In the genomic region with DNA sequence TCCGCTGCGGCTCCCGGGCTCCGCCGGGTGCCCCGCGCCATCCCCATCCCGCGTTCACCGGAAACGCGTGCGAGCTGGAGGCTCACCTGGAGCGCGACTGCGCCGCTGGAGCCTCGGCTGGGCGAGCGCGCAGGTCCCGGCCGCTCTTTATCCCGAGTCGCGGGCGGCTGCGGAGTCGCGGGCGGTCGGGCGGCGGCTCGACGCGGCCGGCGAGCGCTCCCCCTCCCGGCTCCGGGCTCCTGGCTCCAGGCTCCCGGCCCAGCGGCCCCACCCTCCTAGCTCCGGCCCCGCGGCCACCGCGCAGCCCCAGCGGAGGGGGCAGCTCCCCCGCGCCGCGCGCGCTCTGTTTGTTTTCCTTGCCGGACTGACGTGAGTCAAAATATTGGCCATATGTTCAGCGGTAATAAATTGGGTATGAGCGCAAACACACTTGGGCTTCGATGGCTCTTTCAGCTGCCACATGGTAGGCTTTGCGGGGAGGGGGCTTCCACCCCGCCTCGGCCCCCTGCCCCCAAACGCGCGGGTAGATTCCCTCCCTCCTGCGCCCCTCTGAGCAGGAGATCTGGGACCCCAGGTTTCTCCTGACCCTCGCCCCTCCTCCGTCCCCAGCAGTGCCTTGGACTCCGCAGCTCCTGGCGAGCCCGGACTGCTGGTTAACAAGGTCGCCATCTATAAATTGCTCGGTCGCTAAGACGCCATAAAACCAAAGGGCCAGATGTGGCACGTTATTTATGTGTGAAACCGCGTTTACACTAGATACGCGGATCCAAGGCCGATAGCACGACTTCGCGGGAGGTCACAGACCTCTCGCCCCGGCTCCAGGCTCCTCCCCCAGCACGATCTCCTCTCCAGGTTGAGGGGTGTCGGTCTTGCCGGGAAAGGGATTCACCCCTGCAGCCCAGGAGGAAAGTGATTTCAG, we compare ENCODE assay signal across 10 cellular contexts. TPM values are rescaled to one million over a fixed set of nuclear protein-coding genes. Genes with fewer than 3 reads are reported as not detected.
DNase-seq lines count a peak whose midpoint lies in the region; ATAC-seq, FAIRE-seq and TF ChIP-seq lines count a peak whose summit lies in the region.
"Had no signal": no experiment of that assay in that cellular context is flagged by ENCODE, and none has a peak within 500 bp of the region (broad histone marks: within the 10 kb centered on the region; RNA-seq: fewer than 3 reads in every experiment).

No MANE protein-coding gene starts in this region.

- no peaks in the 10 kb centered on the region for H3K9me3 Mint-ChIP-seq in activated T-helper 2 cell treated with anti-CD3 and anti-CD28 coated beads, Interferon-gamma antibody, Interleukin-2, Interleukin-4, amounts not matched to agents 10 μg/mL and 5 μg/mL and 100 μg/mL, durations not matched to agents 14 hours and 24 hours and 36 hours

- peaks cover 85% of the 10 kb centered on the region for H3K27me3 Mint-ChIP-seq in activated T-helper 2 cell treated with anti-CD3 and anti-CD28 coated beads, Interferon-gamma antibody, Interleukin-2, Interleukin-4, amounts not matched to agents 10 μg/mL and 5 μg/mL and 100 μg/mL, durations not matched to agents 14 hours and 24 hours and 36 hours (ENCODE audit: low read depth)

- H3K4me1 ChIP-seq in right cardiac atrium (ENCODE audit: control insufficient read depth, insufficient read depth, low read length) (no peaks in the 10 kb centered on the region), HepG2 (ENCODE audit: insufficient read depth, low read length) (peaks cover 14% of the 10 kb centered on the region; the same call in 1 of the 2 replicates), transverse colon (peaks cover 0 to 17% (median 7%) of the 10 kb centered on the region in 4 donors), foreskin keratinocyte (no peaks in the 10 kb centered on the region)

- H3K4me3 ChIP-seq in right cardiac atrium (ENCODE audit: low read length) (peak overlapping the region; percentile 21), HepG2 (replicated peaks in 1 of 3; ENCODE audit: insufficient read depth in 1 of 3, low read depth in 2 of 3, low read length in 3 of 3) (peak overlapping the region in 1 of 3 experiments; percentile 33; a peak in 1 of 6 replicates), transverse colon (peak overlapping the region in 2 of 4 donors; percentile 22 to 23)

- intact Hi-C loops in right cardiac atrium (cut with DNase I) (no loop called here), left ventricle myocardium superior (cut with micrococcal nuclease) (no loop called here), HepG2 (cut with micrococcal nuclease; ENCODE audit: unreplicated experiment) (no loop called here), transverse colon (cut with DNase I; ENCODE audit: low total_unique reads) (no loop called here)
- intact Hi-C loops in activated T-helper 2 cell treated with anti-CD3 and anti-CD28 coated beads, Interferon-gamma antibody, Interleukin-2, Interleukin-4, amounts not matched to agents 10 μg/mL and 5 μg/mL and 100 μg/mL, durations not matched to agents 14 hours and 24 hours and 36 hours (cut with micrococcal nuclease): no loop called here

- FAIRE-seq in HepG2 (lab: Jason Lieb, UNC): no peak

- H3K9ac ChIP-seq in HepG2 (ENCODE audit: insufficient read depth, low read depth, low read length): no peak overlapping the region

- WGBS in right cardiac atrium: under 1% methylated on average over 91 of the region's 91 CpGs
- WGBS in HepG2 (ENCODE audit: low lambda C conversion rate): 38% methylated on average over 91 of the region's 91 CpGs
- WGBS in transverse colon (ENCODE audit: low coverage in 1 of 2), 2 donors: 10% methylated on average over 41 of the region's 91 CpGs; no CpG with 5 or more reads in 1 of the 2 donors

- peaks cover 4% of the 10 kb centered on the region for H3K4me1 Mint-ChIP-seq in activated T-helper 2 cell treated with anti-CD3 and anti-CD28 coated beads, Interferon-gamma antibody, Interleukin-2, Interleukin-4, amounts not matched to agents 10 μg/mL and 5 μg/mL and 100 μg/mL, durations not matched to agents 14 hours and 24 hours and 36 hours (ENCODE audit: low read depth)

- H3K36me3 ChIP-seq in HepG2 (replicated peaks in 1 of 2; ENCODE audit: control insufficient read depth in 1 of 2, insufficient read depth in 2 of 2, low read length in 2 of 2) (no peaks in the 10 kb centered on the region), transverse colon (no peaks in the 10 kb centered on the region)

- H3K9me3 ChIP-seq in right cardiac atrium (ENCODE audit: control insufficient read depth, low read length) (no peaks in the 10 kb centered on the region), HepG2 (ENCODE audit: low read length) (no peaks in the 10 kb centered on the region), transverse colon (no peaks in the 10 kb centered on the region)

- no peak overlapping the region for H2AFZ ChIP-seq in HepG2 (ENCODE audit: low read length)

- peak overlapping the region; percentile 67 for H3K27ac Mint-ChIP-seq in activated T-helper 2 cell treated with anti-CD3 and anti-CD28 coated beads, Interferon-gamma antibody, Interleukin-2, Interleukin-4, amounts not matched to agents 10 μg/mL and 5 μg/mL and 100 μg/mL, durations not matched to agents 14 hours and 24 hours and 36 hours

- no peaks in the 10 kb centered on the region; the same call in 1 of the 2 replicates for H4K20me1 ChIP-seq in HepG2 (ENCODE audit: insufficient read depth, low read length)

- CTCF ChIA-PET in HepG2 (lab: Yijun Ruan, JAX; ENCODE audit: low intra/inter-chr PET ratio, low total read pairs): no interaction called here

- no peak for TF ChIP-seq CTCF in HepG2 (CRISPR knock-in tag; IDR thresholded peaks at IDR 0.05)
- TF ChIP-seq CTCF in transverse colon (IDR thresholded peaks at IDR 0.05): no peak
- TF ChIP-seq CTCF in foreskin keratinocyte (conservative IDR thresholded peaks at IDR 0.05): no peak

- 0 out of 2 replicates have a peak overlapping the region, but pooled peaks have one; percentile 21 for H3K4me2 ChIP-seq in HepG2 (ENCODE audit: low read depth, low read length)

- in situ Hi-C loops in HepG2 (cut with HindIII; ENCODE audit: extremely low pct_ligation_motif_present, low pct_unique_long_range_greater_than_20kb): no loop called here
- in situ Hi-C loops in transverse colon (cut with MboI; ENCODE audit: low pct_ligation_motif_present in 1 of 4, low pct_unique_long_range_greater_than_20kb in 1 of 4, low sequenced_read_pairs in 3 of 4): loop anchor here in 3 of 4 donors (25.0 kb wide), 3 partner anchors 285 to 660 kb away; no protein-coding TSS in a partner anchor

- no peak for TF ChIP-seq POLR2A in HepG2 (IDR thresholded peaks at IDR 0.05; ENCODE audit: insufficient read depth in 1 of 2, low read depth in 2 of 2, low read length in 2 of 2)
- no peak for TF ChIP-seq POLR2A in transverse colon (IDR thresholded peaks at IDR 0.05)

- H3K4me3 Mint-ChIP-seq in activated T-helper 2 cell treated with anti-CD3 and anti-CD28 coated beads, Interferon-gamma antibody, Interleukin-2, Interleukin-4, amounts not matched to agents 10 μg/mL and 5 μg/mL and 100 μg/mL, durations not matched to agents 14 hours and 24 hours and 36 hours (ENCODE audit: low read depth): no peak overlapping the region

- TF ChIP-seq EP300 in HepG2 (IDR thresholded peaks at IDR 0.05; ENCODE audit: low read depth in 2 of 2, low read length in 2 of 2) (no peak), HepG2 (CRISPR knock-in tag; IDR thresholded peaks at IDR 0.05; ENCODE audit: borderline replicate concordance) (no peak), transverse colon (IDR thresholded peaks at IDR 0.05; ENCODE audit: low read depth) (no peak)

- H3K27me3 ChIP-seq in right cardiac atrium (ENCODE audit: control insufficient read depth, insufficient read depth) (peaks cover 2% of the 10 kb centered on the region), HepG2 (ENCODE audit: control insufficient read depth in 1 of 2, insufficient read depth in 2 of 2, low read length in 2 of 2) (peaks cover 35 to 71% of the 10 kb centered on the region in 2 experiments), transverse colon (peaks cover 100% of the 10 kb centered on the region), foreskin keratinocyte (peaks cover 97% of the 10 kb centered on the region)

- POLR2A ChIA-PET in HepG2 (lab: Yijun Ruan, JAX): no interaction called here

- H3K36me3 Mint-ChIP-seq in activated T-helper 2 cell treated with anti-CD3 and anti-CD28 coated beads, Interferon-gamma antibody, Interleukin-2, Interleukin-4, amounts not matched to agents 10 μg/mL and 5 μg/mL and 100 μg/mL, durations not matched to agents 14 hours and 24 hours and 36 hours (ENCODE audit: low read depth): no peaks in the 10 kb centered on the region

- no peak for DNase-seq in right cardiac atrium
- DNase-seq in left ventricle myocardium superior: no peak
- DNase-seq in activated T-helper 2 cell treated with anti-CD3 and anti-CD28 coated beads, Interferon-gamma antibody, Interleukin-2, Interleukin-4, amounts not matched to agents 10 μg/mL and 5 μg/mL and 100 μg/mL, durations not matched to agents 14 hours and 24 hours and 36 hours (ENCODE audit: low spot score): no peak
- no peak for DNase-seq in HepG2 (ENCODE audit: low spot score)
- DNase-seq in transverse colon: no peak
- DNase-seq in foreskin keratinocyte: no peak
- no peak for DNase-seq in A172 (ENCODE audit: low spot score)
- DNase-seq: cerebellar nuclear complex had no signal

- H3K79me2 ChIP-seq in HepG2 (ENCODE audit: insufficient read depth, low read length): no peaks in the 10 kb centered on the region

- H3K27ac ChIP-seq in right cardiac atrium (ENCODE audit: low read length) (no peak overlapping the region), HepG2 (ENCODE audit: extremely low read length, insufficient read depth, low read length) (no peak overlapping the region), transverse colon (no peak overlapping the region), foreskin keratinocyte (no peak overlapping the region)

- no TSS peak for BruUV-seq in HepG2 (replicated peaks; lab: Mats Ljungman, UMichigan)

- TF ChIP-seq RAD21 in HepG2 (CRISPR knock-in tag; IDR thresholded peaks at IDR 0.05): no peak

- ATAC-seq in right cardiac atrium: no peak
- ATAC-seq in left ventricle myocardium superior: no peak
- peak; percentile 27; the same call in 2 of the 3 replicates for ATAC-seq in HepG2
- ATAC-seq in HG03442 (IDR thresholded peaks at IDR 0.05; ENCODE audit: unreplicated experiment): no peak
- no peak for ATAC-seq in foreskin keratinocyte

RNA-seq across cellular contexts. Expression of a gene that starts 8.9 kb away (rescaled TPM):
- total RNA-seq in right cardiac atrium (not detected), left ventricle myocardium superior (not detected), HepG2 (2016; rRNA removed; fragmentation: Illumina TruSeq; extraction: Trizol) (not detected in 2 replicates), transverse colon (1 to 10 TPM in 1 of 4 donors, under 1 TPM in 2, not detected in 1; 0.60 to 2.2 (median 0.82) TPM), foreskin keratinocyte (not detected in 2 replicates)
- polyA plus RNA-seq in right cardiac atrium (not detected), HepG2 (2011; rRNA removed) (not detected in 2 replicates), foreskin keratinocyte (not detected in 2 replicates)
- not detected in 2 replicates for total RNA-seq in activated T-helper 2 cell treated with anti-CD3 and anti-CD28 coated beads, Interferon-gamma antibody, Interleukin-2, Interleukin-4, amounts not matched to agents 10 μg/mL and 5 μg/mL and 100 μg/mL, durations not matched to agents 14 hours and 24 hours and 36 hours
- total RNA-seq in HepG2 (2016; cell fraction: cytosol; rRNA removed; fragmentation: Illumina TruSeq; extraction: Trizol; ENCODE audit: low read depth): not detected in 2 replicates
- not detected in 2 replicates for total RNA-seq in HepG2 (2016; cell fraction: insoluble cytoplasmic fraction; rRNA removed; fragmentation: Illumina TruSeq; extraction: Trizol)
- total RNA-seq in HepG2 (2016; cell fraction: membrane; rRNA removed; fragmentation: Illumina TruSeq; extraction: Trizol): not detected in 2 replicates
- not detected in 2 replicates for total RNA-seq in HepG2 (2016; cell fraction: nucleus; rRNA removed; fragmentation: Illumina TruSeq; extraction: Trizol)
- not detected in 2 replicates for polyA plus RNA-seq in HepG2 (2011; cell fraction: cytosol; rRNA removed)
- not detected in 2 replicates for polyA plus RNA-seq in HepG2 (2011; cell fraction: nucleus; rRNA removed)
- polyA plus RNA-seq in HepG2 (2012): not detected in 2 replicates
- not detected in 2 replicates for polyA plus RNA-seq in HepG2 (2016; cell fraction: cytosol; fragmentation: Illumina TruSeq; extraction: Trizol; ENCODE audit: low read depth)
- polyA plus RNA-seq in HepG2 (2016; cell fraction: insoluble cytoplasmic fraction; fragmentation: Illumina TruSeq; extraction: Trizol; ENCODE audit: low read depth): not detected in 2 replicates
- not detected in 2 replicates for polyA plus RNA-seq in HepG2 (2016; cell fraction: membrane; fragmentation: Illumina TruSeq; extraction: Trizol; ENCODE audit: low read depth)
- polyA plus RNA-seq in HepG2 (2016; cell fraction: nucleus; fragmentation: Illumina TruSeq; extraction: Trizol; ENCODE audit: insufficient read depth, low read depth): not detected in 2 replicates
- polyA minus RNA-seq in HepG2 (2011; rRNA and poly(A)+ RNA removed; ENCODE audit: low replicate concordance): not detected in 2 replicates
- not detected in 2 replicates for polyA minus RNA-seq in HepG2 (2011; cell fraction: cytosol; rRNA and poly(A)+ RNA removed)
- polyA minus RNA-seq in HepG2 (2011; cell fraction: nucleus; rRNA and poly(A)+ RNA removed): not detected in 2 replicates
- 4.4 TPM in 2 replicates for total RNA-seq in A172 (2014; rRNA removed; shearing (Covaris generic))
- total RNA-seq: mononuclear cell had no signal
